ENCODE assay signal across 10 cellular contexts in genomic region chr10:21677551-21677950, GRCh38.
"Had no signal": no experiment of that assay in that cellular context is flagged by ENCODE, and none has a peak within 500 bp of the region (broad histone marks: within the 10 kb centered on the region; RNA-seq: fewer than 3 reads in every experiment).

No MANE protein-coding gene starts in this region.

- H3K9me3 ChIP-seq: HAP-1 had no signal

- H2AFZ ChIP-seq: GM23248 had no signal

- DNase-seq: GM23248, GOT3, H7, HFFc6, Karpas-422, KBM-7 had no signal

- H3K4me2 ChIP-seq: KMS-11 had no signal

- H3K4me1 ChIP-seq: HAP-1 had no signal

- FAIRE-seq: HTR-8/SVneo had no signal

- H3K4me3 ChIP-seq: GM23248, HAP-1 had no signal

- H3K27ac ChIP-seq: GM23248, KMS-11 had no signal

- ATAC-seq: HCT116 had no signal

- H3K9ac ChIP-seq: GM23248, KMS-11 had no signal
